In genomic region chr13:28355046-28355821, GRCh38 we compare ENCODE assay signal across 1 cellular context.
TF ChIP-seq lines count a peak whose summit lies in the region.

No MANE protein-coding gene starts in this region.

TF ChIP-seq in GM23338, 12 proteins besides CTCF, POLR2A, EP300 and RAD21 (continued from another document):
- TF ChIP-seq ZNF462 (CRISPR knock-in tag; IDR thresholded peaks at IDR 0.05): no peak
- TF ChIP-seq EZH2phosphoT487 (IDR thresholded peaks at IDR 0.05; ENCODE audit: unreplicated experiment): no peak
- no peak for TF ChIP-seq JUNB (IDR thresholded peaks at IDR 0.05; ENCODE audit: unreplicated experiment)
- TF ChIP-seq ZNF331 (CRISPR knock-in tag; IDR thresholded peaks at IDR 0.05; ENCODE audit: low read depth): no peak
- no peak for TF ChIP-seq ZNF114 (CRISPR knock-in tag; IDR thresholded peaks at IDR 0.05)
- no peak for TF ChIP-seq POLR2AphosphoS5 (IDR thresholded peaks at IDR 0.05; ENCODE audit: low read depth)
- TF ChIP-seq EZH2 (IDR thresholded peaks at IDR 0.05; ENCODE audit: low read depth, unreplicated experiment): no peak
- TF ChIP-seq CREB1 (CRISPR knock-in tag; IDR thresholded peaks at IDR 0.05; ENCODE audit: low read depth): no peak
- TF ChIP-seq STAT1 (IDR thresholded peaks at IDR 0.05; ENCODE audit: unreplicated experiment): no peak
- no peak for TF ChIP-seq NANOG (IDR thresholded peaks at IDR 0.05; ENCODE audit: borderline replicate concordance)
- TF ChIP-seq REST (IDR thresholded peaks at IDR 0.05; ENCODE audit: unreplicated experiment): no peak
